In genomic region chr2:54641988-54642387, GRCh38 we compare ENCODE assay signal across 13 cellular contexts.
A peak's percentile ranks its signal among the peaks of the same experiment; 100 is the strongest.
DNase-seq lines count a peak whose midpoint lies in the region; ATAC-seq and TF ChIP-seq lines count a peak whose summit lies in the region.
"Had no signal": no experiment of that assay in that cellular context is flagged by ENCODE, and none has a peak within 500 bp of the region (broad histone marks: within the 10 kb centered on the region; RNA-seq: fewer than 3 reads in every experiment).

No MANE protein-coding gene starts in this region.

- no peak overlapping the region for H2BK120ac ChIP-seq in trophoblast cell (ENCODE audit: insufficient read depth, low read length, poor library complexity)

- H3K9me3 Mint-ChIP-seq in Calu3 (ENCODE audit: low read depth, unreplicated experiment), result no peaks in the 10 kb centered on the region
- H3K9me3 Mint-ChIP-seq: activated CD4-positive, alpha-beta T cell treated with anti-CD3 and anti-CD28 coated beads, Interleukin-2, amount 10 ng/mL, durations not matched to agents 7 days and 5 days; CD8-positive, alpha-beta T cell had no signal

- no CpG with 5 or more reads among the region's 8 CpGs for WGBS in trophoblast cell (ENCODE audit: extremely low coverage, insufficient coverage, insufficient read length)

- H3K23ac ChIP-seq in trophoblast cell (ENCODE audit: low read length), result no peak overlapping the region

- peaks cover 93% of the 10 kb centered on the region for H3K36me3 Mint-ChIP-seq in Calu3 (ENCODE audit: insufficient read depth, unreplicated experiment)

- H3K9ac ChIP-seq in trophoblast cell (ENCODE audit: low read length), result no peak overlapping the region

- no peak overlapping the region for H2BK12ac ChIP-seq in trophoblast cell (ENCODE audit: low read length)

- BruUV-seq in Calu3 (replicated peaks; lab: Mats Ljungman, UMichigan), result no TSS peak

- peak overlapping the region; percentile 43 for H3K27ac Mint-ChIP-seq in Calu3 (ENCODE audit: unreplicated experiment)
- H3K27ac Mint-ChIP-seq: activated CD4-positive, alpha-beta T cell treated with anti-CD3 and anti-CD28 coated beads, Interleukin-2, amount 10 ng/mL, durations not matched to agents 7 days and 5 days; CD8-positive, alpha-beta T cell had no signal

- no peaks in the 10 kb centered on the region for H3K27me3 ChIP-seq in trophoblast cell (ENCODE audit: insufficient read depth, low read length)

- no peak overlapping the region for H4K12ac ChIP-seq in trophoblast cell (ENCODE audit: low read depth, low read length)

- H3K4me2 ChIP-seq in trophoblast cell (ENCODE audit: low read length), result no peak overlapping the region

- no peak overlapping the region for H3K4me3 ChIP-seq in trophoblast cell (ENCODE audit: low read depth, low read length)
- H3K4me3 ChIP-seq: K562, SK-N-MC had no signal

- no peak overlapping the region for H3K27ac ChIP-seq in trophoblast cell (ENCODE audit: low read depth, low read length)
- H3K27ac ChIP-seq: SK-N-MC had no signal

- CTCF ChIA-PET in Calu3 (lab: Charles Lee), result interaction anchor here (1.1 kb wide), 1 partner anchor 83 kb away, joined by 7 read pairs; no protein-coding TSS in a partner anchor

- no peak for ATAC-seq in HG02571 (IDR thresholded peaks at IDR 0.05; ENCODE audit: unreplicated experiment)
- ATAC-seq in HG02759 (IDR thresholded peaks at IDR 0.05; ENCODE audit: unreplicated experiment), result no peak
- ATAC-seq: CD8-positive, alpha-beta T cell; K562 had no signal

- H4K8ac ChIP-seq in trophoblast cell (ENCODE audit: low read depth, low read length), result no peak overlapping the region

- intact Hi-C loops in Calu3 (cut with micrococcal nuclease; ENCODE audit: unreplicated experiment), result no loop called here

- H3K9me3 ChIP-seq in trophoblast cell (ENCODE audit: insufficient read depth, low read depth, low read length), result no peaks in the 10 kb centered on the region

- H2AK5ac ChIP-seq in trophoblast cell (ENCODE audit: low read length), result no peak overlapping the region

- no peaks in the 10 kb centered on the region for H3K79me2 ChIP-seq in trophoblast cell (ENCODE audit: control insufficient read depth, insufficient read depth, low read length, poor library complexity)

- no peaks in the 10 kb centered on the region for H3K27me3 Mint-ChIP-seq in Calu3 (ENCODE audit: unreplicated experiment)
- H3K27me3 Mint-ChIP-seq: activated CD4-positive, alpha-beta T cell treated with anti-CD3 and anti-CD28 coated beads, Interleukin-2, amount 10 ng/mL, durations not matched to agents 7 days and 5 days had no signal

- H3K14ac ChIP-seq in trophoblast cell (ENCODE audit: low read length), result no peak overlapping the region

- no peak overlapping the region for H2AFZ ChIP-seq in trophoblast cell (ENCODE audit: insufficient read depth, low read length, poor library complexity)

- peaks cover 7% of the 10 kb centered on the region for H3K79me1 ChIP-seq in trophoblast cell (ENCODE audit: low read length)

- peaks cover 16 to 24% of the 10 kb centered on the region in 2 experiments for H3K4me1 ChIP-seq in trophoblast cell (ENCODE audit: control insufficient read depth in 1 of 2, insufficient read depth in 2 of 2, low read length in 2 of 2)

- H3K4me3 Mint-ChIP-seq in Calu3 (ENCODE audit: low read depth, unreplicated experiment), result no peak overlapping the region
- H3K4me3 Mint-ChIP-seq: activated CD4-positive, alpha-beta T cell treated with anti-CD3 and anti-CD28 coated beads, Interleukin-2, amount 10 ng/mL, durations not matched to agents 7 days and 5 days; CD8-positive, alpha-beta T cell had no signal

- no peak overlapping the region for H4K91ac ChIP-seq in trophoblast cell (ENCODE audit: low read depth, low read length)

- H3K36me3 ChIP-seq in trophoblast cell (ENCODE audit: control insufficient read depth in 1 of 2, insufficient read depth in 2 of 2, low read length in 2 of 2), result peaks cover 28 to 44% of the 10 kb centered on the region in 2 experiments

- H3K4ac ChIP-seq in trophoblast cell (ENCODE audit: low read depth, low read length), result no peak overlapping the region

- H3K4me1 Mint-ChIP-seq in Calu3 (ENCODE audit: low read depth, unreplicated experiment), result peaks cover 28% of the 10 kb centered on the region

- no peak overlapping the region for H2BK5ac ChIP-seq in trophoblast cell (ENCODE audit: low read depth, low read length, poor library complexity)

- TF ChIP-seq CTCF in Calu3 (IDR thresholded peaks at IDR 0.05; ENCODE audit: unreplicated experiment), result no peak

- H3K18ac ChIP-seq in trophoblast cell (ENCODE audit: low read length), result no peak overlapping the region

- DNase-seq in Calu3 (no peak), anterior cingulate cortex (lab: John Stamatoyannopoulos, UW) (peak in 48 of 58 donors; percentile 13 to 89 (median 61)), hypothalamus (lab: John Stamatoyannopoulos, UW) (peak in 36 of 51 donors; percentile 10 to 82 (median 61)), putamen (ENCODE audit: low spot score) (peak; percentile 62), NCI-H1048 (lab: John Stamatoyannopoulos, UW) (no peak), trophoblast cell (no peak)
- DNase-seq: activated CD4-positive, alpha-beta T cell treated with anti-CD3 and anti-CD28 coated beads, Interleukin-2, amount 10 ng/mL, durations not matched to agents 7 days and 5 days; CD8-positive, alpha-beta T cell; NCI-H1436 treated with DMSO at 0.1 percent for 48 hours had no signal

Comparison
In these comparisons a context has a peak if more than half of its experiments do, and no peak if none do; other contexts are left out.
1. DNase-seq: peak in anterior cingulate cortex (48 of 58), hypothalamus (36 of 51) and putamen (single experiment); none in Calu3 (single experiment), NCI-H1048 (single experiment) and trophoblast cell (0 of 2).